10 cellular contexts compared by ENCODE assay signal in the genomic region with DNA sequence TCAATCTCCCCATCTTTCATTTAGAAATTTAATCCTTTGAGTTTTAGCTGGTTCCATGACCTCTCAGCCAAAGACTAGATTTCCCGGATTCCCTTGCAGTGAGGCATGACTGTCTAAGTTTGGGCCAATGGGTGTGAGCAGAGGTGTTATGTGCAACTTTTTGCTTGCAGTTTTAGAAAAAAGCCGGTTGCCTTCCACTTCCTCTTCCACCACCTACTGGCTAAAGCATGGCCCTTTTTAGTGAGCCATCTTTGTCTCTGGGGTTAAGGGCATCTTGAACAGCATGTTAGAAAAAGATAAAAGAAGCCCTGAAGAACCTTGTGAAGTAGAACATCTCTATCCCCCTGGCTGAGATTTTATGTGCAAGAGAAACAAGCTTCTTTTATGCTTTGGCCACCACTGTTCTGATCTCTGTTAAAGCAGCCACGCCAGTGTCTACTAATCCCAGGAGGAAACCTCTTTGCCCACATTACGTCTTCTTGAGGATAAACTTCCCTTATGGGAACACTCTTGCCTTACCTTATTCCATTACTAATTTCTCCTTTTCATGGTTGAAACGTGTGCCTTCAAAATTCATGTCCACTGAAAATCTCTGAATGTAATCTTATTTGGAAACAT.
DNase-seq lines count a peak whose midpoint lies in the region; ATAC-seq and TF ChIP-seq lines count a peak whose summit lies in the region.
"Had no signal": no experiment of that assay in that cellular context is flagged by ENCODE, and none has a peak within 500 bp of the region (broad histone marks: within the 10 kb centered on the region; RNA-seq: fewer than 3 reads in every experiment).

No MANE protein-coding gene starts in this region.

- no peak for ATAC-seq in Right ventricle myocardium superior (ENCODE audit: poor library complexity)
- ATAC-seq in foreskin keratinocyte = peak; percentile 45
- no peak for ATAC-seq in GM21360 (IDR thresholded peaks at IDR 0.05; ENCODE audit: unreplicated experiment)
- ATAC-seq in aorta (ENCODE audit: low FRiP score) = no peak

- peak; percentile 78 for TF ChIP-seq CTCF in cardiac muscle cell (IDR thresholded peaks at IDR 0.05; ENCODE audit: low read depth, low read length)
- TF ChIP-seq CTCF in foreskin keratinocyte (conservative IDR thresholded peaks at IDR 0.05) = no peak

- H3K9me3 ChIP-seq in cardiac muscle cell (ENCODE audit: low read depth) (no peaks in the 10 kb centered on the region), aorta (ENCODE audit: control insufficient read depth, low read length) (no peaks in the 10 kb centered on the region)

- DNase-seq in cardiac muscle cell (ENCODE audit: low read depth in 1 of 2, low spot score in 1 of 2) (peak; percentile 58 to 71), Right ventricle myocardium superior (no peak), OCI-M1 (lab: John Stamatoyannopoulos, UW) (peak; percentile 83), foreskin keratinocyte (peak in 1 of 2 donors; percentile 58), GM19240 (ENCODE audit: insufficient read length, low spot score) (no peak), SW 1271 (lab: John Stamatoyannopoulos, UW) (no peak), aorta (no peak)
- DNase-seq: activated CD4-positive, alpha-beta T cell treated with anti-CD3 and anti-CD28 coated beads, Interleukin-2, amount 50 U/mL, for 1 hour; naive B cell had no signal

- 67 to 69% methylated on average over 5 of the region's 5 CpGs for WGBS in aorta, 2 donors

- H3K4me1 ChIP-seq in cardiac muscle cell (ENCODE audit: low read depth) = no peaks in the 10 kb centered on the region
- peaks cover 9% of the 10 kb centered on the region for H3K4me1 ChIP-seq in foreskin keratinocyte
- H3K4me1 ChIP-seq in aorta (ENCODE audit: control insufficient read depth in 1 of 2, insufficient read depth in 2 of 2, low read length in 2 of 2) = no peaks in the 10 kb centered on the region

- H3K27ac ChIP-seq in cardiac muscle cell (no peak overlapping the region), foreskin keratinocyte (no peak overlapping the region), aorta (ENCODE audit: low read depth in 1 of 2, low read length in 2 of 2) (no peak overlapping the region)

- H3K27me3 ChIP-seq in cardiac muscle cell (no peaks in the 10 kb centered on the region), foreskin keratinocyte (no peaks in the 10 kb centered on the region), aorta (ENCODE audit: control insufficient read depth in 1 of 2, insufficient read depth in 2 of 2, low read length in 1 of 2) (no peaks in the 10 kb centered on the region)

- intact Hi-C loops in Right ventricle myocardium superior (cut with DNase I) = no loop called here
- intact Hi-C loops in aorta (cut with DNase I) = no loop called here

- H3K4me3 ChIP-seq in cardiac muscle cell (no peak overlapping the region), aorta (ENCODE audit: low read length in 2 of 2) (no peak overlapping the region)

- H3K36me3 ChIP-seq in cardiac muscle cell (no peaks in the 10 kb centered on the region), aorta (ENCODE audit: control insufficient read depth in 1 of 2, insufficient read depth in 2 of 2, low read length in 1 of 2) (no peaks in the 10 kb centered on the region)

Comparison
In these comparisons a context has a peak if more than half of its experiments do, and no peak if none do; other contexts are left out.
1. DNase-seq: peak in cardiac muscle cell (2 of 2) and OCI-M1 (single experiment); none in Right ventricle myocardium superior (single experiment), GM19240 (single experiment), SW 1271 (0 of 2) and aorta (0 of 2).